Comparison of ENCODE assay signal across 15 cellular contexts in the genomic region with DNA sequence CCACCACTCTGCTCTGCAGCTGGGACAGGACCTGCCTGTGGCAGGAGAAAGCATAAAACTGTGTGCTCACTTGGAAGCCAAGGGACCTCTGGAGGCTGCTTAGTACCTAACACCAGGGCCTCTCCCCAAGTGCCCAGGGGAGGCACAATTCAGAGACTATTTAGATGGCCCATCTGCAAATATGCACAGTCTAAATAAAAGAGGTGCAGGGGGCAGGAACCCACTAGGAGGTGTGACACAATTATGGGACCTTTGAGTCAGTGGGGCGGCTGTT. TPM values are rescaled to one million over a fixed set of nuclear protein-coding genes. Genes with fewer than 3 reads are reported as not detected.
DNase-seq lines count a peak whose midpoint lies in the region; ATAC-seq, FAIRE-seq and TF ChIP-seq lines count a peak whose summit lies in the region.
"Had no signal": no experiment of that assay in that cellular context is flagged by ENCODE, and none has a peak within 500 bp of the region (broad histone marks: within the 10 kb centered on the region; RNA-seq: fewer than 3 reads in every experiment).

No MANE protein-coding gene starts in this region.

- H3K9me3 Mint-ChIP-seq in T-cell: no peaks in the 10 kb centered on the region
- H3K9me3 Mint-ChIP-seq: activated CD4-positive, alpha-beta T cell treated with anti-CD3 and anti-CD28 coated beads, Interleukin-2, amount 10 ng/mL, durations not matched to agents 7 days and 5 days; activated T-helper 17 cell treated with anti-CD3 and anti-CD28 coated beads, Interleukin-2, amount 50 U/mL, for 72 hours had no signal

- no peak overlapping the region for H3K4me3 Mint-ChIP-seq in T-cell
- H3K4me3 Mint-ChIP-seq: activated CD4-positive, alpha-beta T cell treated with anti-CD3 and anti-CD28 coated beads, Interleukin-2, amount 10 ng/mL, durations not matched to agents 7 days and 5 days; activated T-helper 17 cell treated with anti-CD3 and anti-CD28 coated beads, Interleukin-2, amount 50 U/mL, for 72 hours had no signal

- no peak for TF ChIP-seq POLR2A in spleen (IDR thresholded peaks at IDR 0.05)

- CTCF ChIA-PET in T-cell (lab: Charles Lee): no interaction called here

- H3K27ac ChIP-seq in adipose tissue (ENCODE audit: low read depth, low read length): peak overlapping the region; percentile 68
- H3K27ac ChIP-seq in kidney (ENCODE audit: low read depth in 2 of 2, low read length in 2 of 2): peak overlapping the region; percentile 33 to 72
- peak overlapping the region in 6 of 8 donors; percentile 23 to 68 (median 60) for H3K27ac ChIP-seq in spleen

- peaks cover 11 to 24% (median 11%) of the 10 kb centered on the region in 3 donors for H3K4me1 Mint-ChIP-seq in T-cell

- H3K36me3 Mint-ChIP-seq in T-cell: peaks cover 49% of the 10 kb centered on the region

- H3K27me3 Mint-ChIP-seq in T-cell: no peaks in the 10 kb centered on the region
- H3K27me3 Mint-ChIP-seq: activated CD4-positive, alpha-beta T cell treated with anti-CD3 and anti-CD28 coated beads, Interleukin-2, amount 10 ng/mL, durations not matched to agents 7 days and 5 days; activated T-helper 17 cell treated with anti-CD3 and anti-CD28 coated beads, Interleukin-2, amount 50 U/mL, for 72 hours had no signal

- 43 to 84% (median 69%) methylated on average over 1 of the region's 1 CpG for WGBS in adipose tissue, 3 donors
- WGBS in spleen, 5 donors: 71 to 100% (median 72%) methylated on average over 1 of the region's 1 CpG

- no peak overlapping the region for H3K27ac Mint-ChIP-seq in T-cell
- H3K27ac Mint-ChIP-seq: activated T-helper 17 cell treated with anti-CD3 and anti-CD28 coated beads, Interleukin-2, amount 50 U/mL, for 72 hours had no signal

- H3K36me3 ChIP-seq in kidney (ENCODE audit: control insufficient read depth in 1 of 2, insufficient read depth in 2 of 2, low read length in 2 of 2): peaks cover 38 to 66% of the 10 kb centered on the region in 2 donors
- peaks cover 2 to 100% (median 94%) of the 10 kb centered on the region in 6 donors for H3K36me3 ChIP-seq in spleen

- no peaks in the 10 kb centered on the region for H3K27me3 ChIP-seq in spleen (replicated peaks in 1 of 7)

- no peak for ATAC-seq in HG03097 (IDR thresholded peaks at IDR 0.05; ENCODE audit: low FRiP score, unreplicated experiment)
- ATAC-seq in T-cell (replicated peaks in 1 of 4): no peak
- no peak for ATAC-seq in HG03196 (IDR thresholded peaks at IDR 0.05; ENCODE audit: unreplicated experiment)

- POLR2A ChIA-PET in T-cell (lab: Charles Lee): no interaction called here

- intact Hi-C loops in kidney (cut with DNase I) (loop anchor here (10.0 kb wide), 1 partner anchor 70 kb away; a partner anchor contains a TSS), spleen (cut with DNase I; ENCODE audit: low total_unique reads) (loop anchor here (5.0 to 10.0 kb wide), 3 partner anchors 60 to 287 kb away; a partner anchor contains a TSS)

- peaks cover 11 to 16% of the 10 kb centered on the region in 2 donors for H3K4me1 ChIP-seq in kidney (ENCODE audit: control insufficient read depth in 1 of 2, insufficient read depth in 1 of 2, low read depth in 1 of 2, low read length in 2 of 2)
- peaks cover 18 to 78% (median 44%) of the 10 kb centered on the region in 6 donors for H3K4me1 ChIP-seq in spleen

- no peak for DNase-seq in kidney
- DNase-seq in spleen: no peak
- DNase-seq in T-cell: no peak
- DNase-seq in NCI-H187 (lab: John Stamatoyannopoulos, UW): no peak
- DNase-seq: activated CD4-positive, alpha-beta T cell treated with anti-CD3 and anti-CD28 coated beads, Interleukin-2, amount 10 ng/mL, durations not matched to agents 7 days and 5 days; GF-D8; MV-4-11; SIG-M5; T-helper 9 cell had no signal

- no peak overlapping the region for H3K9ac ChIP-seq in kidney (ENCODE audit: low read length in 2 of 2)

- FAIRE-seq in kidney (lab: Jason Lieb, UNC): no peak

- TF ChIP-seq CTCF in GM12872 (IDR thresholded peaks at IDR 0.05; ENCODE audit: insufficient read depth, low read depth, low read length): 0 out of 3 replicates have a peak, but pooled peaks have one; percentile 3
- no peak for TF ChIP-seq CTCF in kidney (IDR thresholded peaks at IDR 0.05; ENCODE audit: borderline replicate concordance, extremely low read depth, insufficient read depth)
- no peak for TF ChIP-seq CTCF in spleen (IDR thresholded peaks at IDR 0.05 in 8 of 11, conservative IDR thresholded peaks at IDR 0.05 in 3 of 11)

- H3K9me3 ChIP-seq in kidney (ENCODE audit: control insufficient read depth in 1 of 2, low read length in 2 of 2) (no peaks in the 10 kb centered on the region), spleen (no peaks in the 10 kb centered on the region)

- H3K4me3 ChIP-seq in kidney (ENCODE audit: low read length in 2 of 2): no peak overlapping the region
- no peak overlapping the region for H3K4me3 ChIP-seq in spleen

RNA-seq across cellular contexts. Expression of a gene that starts 32.6 kb away (rescaled TPM):
- under 1 TPM in 2 of 3 donors, not detected in 1; 0.25 to 0.28 TPM for polyA plus RNA-seq in adipose tissue
- 2.0 TPM for total RNA-seq in kidney
- polyA plus RNA-seq in kidney (ENCODE audit: insufficient read depth, low read depth, low replicate concordance): 3.5 TPM
- 1 to 10 TPM; 1.6 to 6.6 (median 3.8) TPM for total RNA-seq in spleen
- under 1 TPM; 0.13 to 0.67 (median 0.59) TPM for polyA plus RNA-seq in spleen
- under 1 TPM in 1 of 5 donors, not detected in 4; 0.23 TPM for total RNA-seq in T-cell
- total RNA-seq: glomerular endothelial cell had no signal
